ENCODE assay signal across 15 cellular contexts in genomic region chr10:14486777-14487510, GRCh38.
DNase-seq lines count a peak whose midpoint lies in the region; ATAC-seq and TF ChIP-seq lines count a peak whose summit lies in the region.
"Had no signal": no experiment of that assay in that cellular context is flagged by ENCODE, and none has a peak within 500 bp of the region (broad histone marks: within the 10 kb centered on the region; RNA-seq: fewer than 3 reads in every experiment).

No MANE protein-coding gene starts in this region.

- H3K36me3 Mint-ChIP-seq in MCF 10A (ENCODE audit: insufficient read depth, unreplicated experiment), result no peaks in the 10 kb centered on the region

- no peak for TF ChIP-seq CTCF in MCF 10A (IDR thresholded peaks at IDR 0.05; ENCODE audit: unreplicated experiment)
- no peak for TF ChIP-seq CTCF in breast epithelium (IDR thresholded peaks at IDR 0.05)
- no peak for TF ChIP-seq CTCF in transverse colon (IDR thresholded peaks at IDR 0.05)

- no peak for TF ChIP-seq EP300 in transverse colon (IDR thresholded peaks at IDR 0.05; ENCODE audit: low read depth)

- H3K9me3 ChIP-seq in breast epithelium (no peaks in the 10 kb centered on the region), transverse colon (no peaks in the 10 kb centered on the region)
- H3K9me3 ChIP-seq: Peyer's patch, psoas muscle, upper lobe of left lung had no signal

- no peak overlapping the region for H3K27ac Mint-ChIP-seq in MCF 10A (ENCODE audit: low read depth, unreplicated experiment)
- H3K27ac Mint-ChIP-seq: activated CD4-positive, alpha-beta T cell treated with anti-CD3 and anti-CD28 coated beads, Interleukin-2, amount 10 ng/mL, durations not matched to agents 24 days and 14 days had no signal

- BruUV-seq in MCF 10A (replicated peaks; lab: Mats Ljungman, UMichigan), result no TSS peak

- in situ Hi-C loops in transverse colon (cut with MboI; ENCODE audit: low pct_ligation_motif_present in 1 of 4, low pct_unique_long_range_greater_than_20kb in 1 of 4, low sequenced_read_pairs in 3 of 4), result loop anchor here in 1 of 4 donors (25.0 kb wide), 1 partner anchor 700 kb away; no protein-coding TSS in a partner anchor

- H3K27me3 ChIP-seq in breast epithelium (no peaks in the 10 kb centered on the region), transverse colon (no peaks in the 10 kb centered on the region)
- H3K27me3 ChIP-seq: Peyer's patch had no signal

- 44 to 55% methylated on average over 11 to 13 of the region's 13 CpGs for WGBS in transverse colon (ENCODE audit: low coverage in 1 of 2), 2 donors

- no peaks in the 10 kb centered on the region for H3K4me1 ChIP-seq in breast epithelium
- H3K4me1 ChIP-seq in transverse colon, result peaks cover 0 to 27% (median 12%) of the 10 kb centered on the region in 4 donors
- H3K4me1 ChIP-seq: psoas muscle had no signal

- no peak for ATAC-seq in HG03135 (IDR thresholded peaks at IDR 0.05; ENCODE audit: unreplicated experiment)
- no peak for ATAC-seq in GM18861 (IDR thresholded peaks at IDR 0.05; ENCODE audit: unreplicated experiment)
- ATAC-seq: psoas muscle had no signal

- intact Hi-C loops in MCF 10A (cut with micrococcal nuclease) (no loop called here), breast epithelium (cut with DNase I; ENCODE audit: low total_unique reads) (no loop called here), transverse colon (cut with DNase I; ENCODE audit: low total_unique reads) (no loop called here)

- peaks cover 6% of the 10 kb centered on the region for H3K4me1 Mint-ChIP-seq in MCF 10A (ENCODE audit: insufficient read depth, unreplicated experiment)
- H3K4me1 Mint-ChIP-seq: activated CD4-positive, alpha-beta T cell treated with anti-CD3 and anti-CD28 coated beads, Interleukin-2, amount 10 ng/mL, durations not matched to agents 24 days and 14 days had no signal

- H3K4me3 ChIP-seq in breast epithelium (no peak overlapping the region), transverse colon (no peak overlapping the region)
- H3K4me3 ChIP-seq: Peyer's patch, psoas muscle, upper lobe of left lung had no signal

- H3K27me3 Mint-ChIP-seq in MCF 10A (ENCODE audit: insufficient read depth, unreplicated experiment), result peaks cover 51% of the 10 kb centered on the region

- H3K4me3 Mint-ChIP-seq in MCF 10A (ENCODE audit: unreplicated experiment), result no peak overlapping the region
- H3K4me3 Mint-ChIP-seq: activated CD4-positive, alpha-beta T cell treated with anti-CD3 and anti-CD28 coated beads, Interleukin-2, amount 10 ng/mL, durations not matched to agents 24 days and 14 days had no signal

- TF ChIP-seq POLR2A in breast epithelium (IDR thresholded peaks at IDR 0.05) (no peak), transverse colon (IDR thresholded peaks at IDR 0.05) (no peak)

- CTCF ChIA-PET in MCF 10A (lab: Yijun Ruan, JAX), result interaction anchor here (0.6 to 2.5 kb wide), 5 partner anchors 10 to 703 kb away, joined by 3 to 15 read pairs (median 4); no protein-coding TSS in a partner anchor

- H3K27ac ChIP-seq in breast epithelium (no peak overlapping the region), transverse colon (no peak overlapping the region)
- H3K27ac ChIP-seq: Peyer's patch, psoas muscle, upper lobe of left lung had no signal

- DNase-seq in MCF 10A (ENCODE audit: unreplicated experiment) (peak; percentile 28), breast epithelium (ENCODE audit: low spot score in 2 of 2) (no peak), SHP77 treated with DMSO at 0.1 percent for 48 hours (lab: John Stamatoyannopoulos, UW) (peak; percentile 66), globus pallidus (ENCODE audit: low spot score) (peak; percentile 28), transverse colon (no peak)
- no peak for DNase-seq in stimulated activated naive CD4-positive, alpha-beta T cell (lab: John Stamatoyannopoulos, UW)
- DNase-seq: activated CD4-positive, alpha-beta T cell treated with anti-CD3 and anti-CD28 coated beads, Interleukin-2, amount 10 ng/mL, durations not matched to agents 24 days and 14 days; activated T-cell treated with anti-CD3 and anti-CD28 coated beads, Interleukin-2, amount 50 U/mL, for 48 hours; effector CD8-positive, alpha-beta T cell; NCI-H2171 treated with DMSO at 0.1 percent for 48 hours; Peyer's patch; psoas muscle; upper lobe of left lung had no signal

- POLR2A ChIA-PET in MCF 10A (lab: Yijun Ruan, JAX), result interaction anchor here (0.9 kb wide), 1 partner anchor 296 kb away, joined by 3 read pairs; no protein-coding TSS in a partner anchor

- H3K36me3 ChIP-seq in breast epithelium (no peaks in the 10 kb centered on the region), transverse colon (no peaks in the 10 kb centered on the region)
- H3K36me3 ChIP-seq: Peyer's patch, upper lobe of left lung had no signal

- H3K9me3 Mint-ChIP-seq in MCF 10A (ENCODE audit: unreplicated experiment), result no peaks in the 10 kb centered on the region
- H3K9me3 Mint-ChIP-seq: activated CD4-positive, alpha-beta T cell treated with anti-CD3 and anti-CD28 coated beads, Interleukin-2, amount 10 ng/mL, durations not matched to agents 24 days and 14 days had no signal

Comparison
In these comparisons a context has a peak if more than half of its experiments do, and no peak if none do; other contexts are left out.
1. DNase-seq: peak in MCF 10A (single experiment), SHP77 treated with DMSO at 0.1 percent for 48 hours (single experiment) and globus pallidus (single experiment); none in breast epithelium (0 of 2), stimulated activated naive CD4-positive, alpha-beta T cell (0 of 6) and transverse colon (single experiment).